In the genomic region with DNA sequence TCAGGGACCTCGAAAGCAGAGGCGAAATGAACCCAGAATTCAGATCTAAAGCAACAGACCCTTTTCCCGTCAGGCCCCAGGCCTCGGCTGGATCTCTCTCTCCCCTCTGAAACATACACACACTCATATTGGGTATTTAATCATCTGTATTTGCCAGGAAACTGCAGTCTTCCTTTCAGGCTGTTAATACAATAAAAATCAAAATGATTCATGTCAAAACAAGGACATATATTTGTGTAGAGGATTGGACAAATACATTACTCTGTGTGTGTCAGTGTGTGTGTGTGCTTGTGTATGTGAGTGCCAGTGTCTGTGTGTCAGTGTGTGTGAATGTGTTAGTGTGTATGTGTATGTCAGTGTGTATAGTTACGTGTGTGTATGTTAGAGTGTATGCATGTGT, we compare ENCODE assay signal across 27 cellular contexts.
"Had no signal": no experiment of that assay in that cellular context is flagged by ENCODE, and none has a peak within 500 bp of the region (broad histone marks: within the 10 kb centered on the region; RNA-seq: fewer than 3 reads in every experiment).

No MANE protein-coding gene starts in this region.

- H3K27ac ChIP-seq: body of pancreas, neutrophil had no signal

- DNase-seq: activated B cell treated with CpG ODN at 0.5 μM for 24 hours; activated CD4-positive, alpha-beta T cell treated with anti-CD3 and anti-CD28 coated beads for 48 hours; activated CD8-positive, alpha-beta memory T cell treated with anti-CD3 and anti-CD28 coated beads, Interleukin-2, amount 50 U/mL, for 4 hours; activated CD8-positive, alpha-beta T cell treated with anti-CD3 and anti-CD28 coated beads for 36 hours; activated gamma-delta T cell; activated T-cell treated with anti-CD3 and anti-CD28 coated beads, Interleukin-2, amount 50 U/mL, for 48 hours; body of pancreas; caudate nucleus; effector CD8-positive, alpha-beta T cell; foreskin melanocyte; heart left ventricle; left colon; mammary epithelial cell; mucosa of descending colon; natural killer cell; posterior cingulate gyrus; right cardiac atrium; stimulated activated CD4-positive, alpha-beta T cell treated with anti-CD3 and anti-CD28 coated beads, Interleukin-4, amount 100 ng/mL, for 4 hours; stimulated activated CD8-positive, alpha-beta memory T cell treated with anti-CD3 and anti-CD28 coated beads, Interleukin-4, amount 100 ng/mL, for 48 hours; stimulated activated naive CD4-positive, alpha-beta T cell treated with Interleukin-2 at 50 U/mL for 16 hours; T-helper 2 cell had no signal

- H3K27ac Mint-ChIP-seq: activated B cell treated with CpG ODN at 0.5 μM for 24 hours; activated CD8-positive, alpha-beta T cell treated with anti-CD3 and anti-CD28 coated beads for 36 hours; activated naive CD4-positive, alpha-beta T cell treated with anti-CD3 and anti-CD28 coated beads, Interleukin-2, amount 50 U/mL, for 72 hours; natural killer cell had no signal

- H3K4me1 Mint-ChIP-seq: activated B cell treated with CpG ODN at 0.5 μM for 24 hours, natural killer cell had no signal

- H3K4me3 Mint-ChIP-seq: activated B cell treated with CpG ODN at 0.5 μM for 24 hours; activated CD8-positive, alpha-beta T cell treated with anti-CD3 and anti-CD28 coated beads for 36 hours; natural killer cell had no signal

- H3K4me2 ChIP-seq: smooth muscle cell had no signal

- FAIRE-seq: colon, islet of Langerhans, TTC549 had no signal

- H3K4me1 ChIP-seq: body of pancreas had no signal

- H3K9me3 ChIP-seq: body of pancreas, heart left ventricle, mucosa of descending colon, neutrophil had no signal

- H3K36me3 ChIP-seq: heart left ventricle, neutrophil had no signal

- H3K27me3 ChIP-seq: body of pancreas, heart left ventricle, neutrophil had no signal

- H3K36me3 Mint-ChIP-seq: activated naive CD4-positive, alpha-beta T cell treated with anti-CD3 and anti-CD28 coated beads, Interleukin-2, amount 50 U/mL, for 72 hours; natural killer cell had no signal

- ATAC-seq: activated CD8-positive, alpha-beta T cell treated with anti-CD3 and anti-CD28 coated beads for 36 hours; activated naive CD4-positive, alpha-beta T cell treated with anti-CD3 and anti-CD28 coated beads, Interleukin-2, amount 50 U/mL, for 72 hours; body of pancreas; heart left ventricle; left colon; mucosa of descending colon; right cardiac atrium had no signal

- H3K4me3 ChIP-seq: body of pancreas, heart left ventricle, mucosa of descending colon, smooth muscle cell had no signal

- H3K9me3 Mint-ChIP-seq: activated B cell treated with CpG ODN at 0.5 μM for 24 hours; activated CD8-positive, alpha-beta T cell treated with anti-CD3 and anti-CD28 coated beads for 36 hours; activated naive CD4-positive, alpha-beta T cell treated with anti-CD3 and anti-CD28 coated beads, Interleukin-2, amount 50 U/mL, for 72 hours; natural killer cell had no signal
